In genomic region chr11:44030276-44030932, GRCh38 we compare ENCODE assay signal across 9 cellular contexts. TPM values are rescaled to one million over a fixed set of nuclear protein-coding genes. Genes with fewer than 3 reads are reported as not detected.
A peak's percentile ranks its signal among the peaks of the same experiment; 100 is the strongest.
DNase-seq lines count a peak whose midpoint lies in the region; ATAC-seq and TF ChIP-seq lines count a peak whose summit lies in the region.
"Had no signal": no experiment of that assay in that cellular context is flagged by ENCODE, and none has a peak within 500 bp of the region (broad histone marks: within the 10 kb centered on the region; RNA-seq: fewer than 3 reads in every experiment).

No MANE protein-coding gene starts in this region.

- H3K4me1 ChIP-seq in stomach smooth muscle (ENCODE audit: control insufficient read depth, insufficient read depth, low read length) = peaks cover 43% of the 10 kb centered on the region

- DNase-seq in NCI-H2227 treated with DMSO at 0.1 percent for 48 hours (lab: John Stamatoyannopoulos, UW) (peak; percentile 33), coronary artery (ENCODE audit: low spot score) (peak; percentile 87), left lobe of liver (ENCODE audit: low spot score) (no peak), T-helper 9 cell (no peak), CD14-positive monocyte (ENCODE audit: low spot score) (no peak), inferior parietal cortex (ENCODE audit: extremely low spot score) (no peak)
- DNase-seq: left colon had no signal

- H3K27ac Mint-ChIP-seq in CD14-positive monocyte = no peak overlapping the region

- peak; percentile 42 for ATAC-seq in left lobe of liver
- ATAC-seq in HG03139 (IDR thresholded peaks at IDR 0.05; ENCODE audit: unreplicated experiment) = no peak
- ATAC-seq: left colon had no signal

- no peak overlapping the region for H3K4me3 Mint-ChIP-seq in CD14-positive monocyte

- peaks cover 11 to 19% (median 12%) of the 10 kb centered on the region in 3 donors for H3K27me3 Mint-ChIP-seq in CD14-positive monocyte (ENCODE audit: low read depth in 3 of 3)

- H3K36me3 ChIP-seq in stomach smooth muscle (ENCODE audit: control insufficient read depth in 2 of 2, insufficient read depth in 2 of 2, low read length in 2 of 2) = no peaks in the 10 kb centered on the region

- H3K9ac ChIP-seq in stomach smooth muscle (ENCODE audit: low read length in 2 of 2) = peak overlapping the region in 1 of 2 donors; percentile 13

- peak overlapping the region; percentile 88 to 91 for H3K27ac ChIP-seq in coronary artery
- peak overlapping the region; percentile 82 for H3K27ac ChIP-seq in stomach smooth muscle (ENCODE audit: low read length)

- H3K27me3 ChIP-seq in stomach smooth muscle (ENCODE audit: control insufficient read depth in 1 of 2, insufficient read depth in 2 of 2, low read length in 2 of 2) = no peaks in the 10 kb centered on the region

- H3K36me3 Mint-ChIP-seq in CD14-positive monocyte = no peaks in the 10 kb centered on the region

- peaks cover 0 to 7% (median 5%) of the 10 kb centered on the region in 7 donors for H3K9me3 Mint-ChIP-seq in CD14-positive monocyte

- TF ChIP-seq CTCF in coronary artery (IDR thresholded peaks at IDR 0.05) (no peak), CD14-positive monocyte (IDR thresholded peaks at IDR 0.05) (no peak)

- H3K9me3 ChIP-seq in stomach smooth muscle (ENCODE audit: control insufficient read depth in 2 of 2, low read length in 2 of 2) = no peaks in the 10 kb centered on the region

- no peaks in the 10 kb centered on the region for H3K4me1 Mint-ChIP-seq in CD14-positive monocyte

- intact Hi-C loops in CD14-positive monocyte (cut with micrococcal nuclease) = no loop called here

- H3K4me3 ChIP-seq in coronary artery = no peak overlapping the region
- peak overlapping the region in 1 of 2 donors; percentile 47 for H3K4me3 ChIP-seq in stomach smooth muscle (ENCODE audit: low read length in 2 of 2)

RNA-seq across cellular contexts. Expression of gene ACCSL, which starts 17.4 kb away (rescaled TPM):
- not detected for total RNA-seq in left lobe of liver
- not detected for polyA plus RNA-seq in CD14-positive monocyte
- total RNA-seq: left colon had no signal

RNA-seq across cellular contexts. Expression of gene ACCS, which starts 35.7 kb away (rescaled TPM):
- 21.7 TPM for total RNA-seq in left lobe of liver
- polyA plus RNA-seq in CD14-positive monocyte = 1 to 10 TPM; 1.3 to 1.7 TPM

Comparison
In these comparisons a context has a peak if more than half of its experiments do, and no peak if none do; other contexts are left out.
1. DNase-seq: peak in NCI-H2227 treated with DMSO at 0.1 percent for 48 hours (single experiment) and coronary artery (single experiment); none in left lobe of liver (single experiment), T-helper 9 cell (single experiment), CD14-positive monocyte (single experiment) and inferior parietal cortex (single experiment).